Comparison of ENCODE assay signal across 16 cellular contexts in genomic region chr5:150258126-150258525, GRCh38. TPM values are rescaled to one million over a fixed set of nuclear protein-coding genes. Genes with fewer than 3 reads are reported as not detected.
DNase-seq lines count a peak whose midpoint lies in the region; ATAC-seq and TF ChIP-seq lines count a peak whose summit lies in the region.
"Had no signal": no experiment of that assay in that cellular context is flagged by ENCODE, and none has a peak within 500 bp of the region (broad histone marks: within the 10 kb centered on the region; RNA-seq: fewer than 3 reads in every experiment).

No MANE protein-coding gene starts in this region.

- H3K4me3 ChIP-seq in cardiac muscle cell (no peak overlapping the region), right cardiac atrium (ENCODE audit: low read length) (no peak overlapping the region), right atrium auricular region (no peak overlapping the region)
- H3K4me3 ChIP-seq: spleen, thoracic aorta had no signal

- H3K4me1 ChIP-seq in cardiac muscle cell (ENCODE audit: low read depth) (peaks cover 32% of the 10 kb centered on the region), right cardiac atrium (ENCODE audit: control insufficient read depth, insufficient read depth, low read length) (no peaks in the 10 kb centered on the region), right atrium auricular region (peaks cover 0 to 5% of the 10 kb centered on the region in 2 donors)
- H3K4me1 ChIP-seq: spleen had no signal

- no peaks in the 10 kb centered on the region for H3K27me3 ChIP-seq in cardiac muscle cell
- H3K27me3 ChIP-seq in right cardiac atrium (ENCODE audit: control insufficient read depth, insufficient read depth), result no peaks in the 10 kb centered on the region
- no peaks in the 10 kb centered on the region for H3K27me3 ChIP-seq in right atrium auricular region
- H3K27me3 ChIP-seq: spleen had no signal

- H3K27ac ChIP-seq in cardiac muscle cell (peak overlapping the region; percentile 22), right cardiac atrium (ENCODE audit: low read length) (no peak overlapping the region), right atrium auricular region (no peak overlapping the region)
- H3K27ac ChIP-seq: spleen, thoracic aorta had no signal

- H3K36me3 ChIP-seq in cardiac muscle cell, result no peaks in the 10 kb centered on the region
- H3K36me3 ChIP-seq in right atrium auricular region, result no peaks in the 10 kb centered on the region
- H3K36me3 ChIP-seq: spleen, thoracic aorta had no signal

- DNase-seq in cardiac muscle cell (ENCODE audit: low read depth in 1 of 2, low spot score in 1 of 2), result no peak
- no peak for DNase-seq in right cardiac atrium
- peak; percentile 86 for DNase-seq in LHCN-M2 (ENCODE audit: low read depth)
- peak; percentile 26 for DNase-seq in foreskin melanocyte
- DNase-seq in 8988T, result no peak
- no peak for DNase-seq in DMS53 treated with DMSO at 0.1 percent for 48 hours (lab: John Stamatoyannopoulos, UW; ENCODE audit: unreplicated experiment)
- no peak for DNase-seq in right atrium auricular region (ENCODE audit: low spot score)
- DNase-seq: activated CD8-positive, alpha-beta memory T cell treated with anti-CD3 and anti-CD28 coated beads, Interleukin-2, amount 50 U/mL, for 4 hours; erythroblast; OCI-M1; spleen had no signal

- intact Hi-C loops in right cardiac atrium (cut with DNase I), result no loop called here

- TF ChIP-seq CTCF in cardiac muscle cell (IDR thresholded peaks at IDR 0.05; ENCODE audit: low read depth, low read length) (no peak), right atrium auricular region (IDR thresholded peaks at IDR 0.05) (no peak)

- WGBS in right cardiac atrium, result 44% methylated on average over 6 of the region's 6 CpGs

- ATAC-seq in right cardiac atrium (no peak), HG02973 (IDR thresholded peaks at IDR 0.05; ENCODE audit: unreplicated experiment) (no peak)
- ATAC-seq: activated naive CD4-positive, alpha-beta T cell treated with anti-CD3 and anti-CD28 coated beads, Interleukin-2, amount 50 U/mL, for 72 hours; WTC11 had no signal

- H3K9me3 ChIP-seq in cardiac muscle cell (ENCODE audit: low read depth) (no peaks in the 10 kb centered on the region), right cardiac atrium (ENCODE audit: control insufficient read depth, low read length) (no peaks in the 10 kb centered on the region), right atrium auricular region (no peaks in the 10 kb centered on the region)
- H3K9me3 ChIP-seq: spleen, thoracic aorta had no signal

RNA-seq across cellular contexts. Expression of gene CAMK2A, which starts 31.4 kb away (rescaled TPM):
- total RNA-seq in cardiac muscle cell (34.6 and 47.7 TPM in 2 replicates), right cardiac atrium (10 to 100 TPM in 3 of 4 donors, 1 to 10 TPM in 1; 8.0 to 18.4 (median 14.8) TPM), LHCN-M2 (2014; rRNA removed) (0.13 and 2.1 TPM in 2 replicates), right atrium auricular region (10 to 100 TPM in 1 of 2 donors, 1 to 10 TPM in 1; 4.9 to 18.2 TPM)
- polyA plus RNA-seq in cardiac muscle cell (11.8 and 19.0 TPM in 2 replicates), right cardiac atrium (15.4 TPM)
- 1.1 TPM for polyA plus RNA-seq in LHCN-M2 (2012)
- total RNA-seq: activated naive CD4-positive, alpha-beta T cell treated with anti-CD3 and anti-CD28 coated beads, Interleukin-2, amount 50 U/mL, for 72 hours had no signal
- polyA plus RNA-seq: liver had no signal

RNA-seq across cellular contexts. Expression of gene ARSI, which starts 44.6 kb away (rescaled TPM):
- 3.3 and 6.4 TPM in 2 replicates for total RNA-seq in cardiac muscle cell
- 2.0 and 2.1 TPM in 2 replicates for polyA plus RNA-seq in cardiac muscle cell
- 1 to 10 TPM in 1 of 4 donors, under 1 TPM in 3; 0.49 to 1.1 (median 0.66) TPM for total RNA-seq in right cardiac atrium
- 0.25 TPM for polyA plus RNA-seq in right cardiac atrium
- 6.2 and 11.0 TPM in 2 replicates for total RNA-seq in LHCN-M2 (2014; rRNA removed)
- polyA plus RNA-seq in LHCN-M2 (2012), result 1.8 TPM
- total RNA-seq in right atrium auricular region, result under 1 TPM; 0.30 to 0.83 TPM
- total RNA-seq: activated naive CD4-positive, alpha-beta T cell treated with anti-CD3 and anti-CD28 coated beads, Interleukin-2, amount 50 U/mL, for 72 hours had no signal

Comparison
In these comparisons a context has a peak if more than half of its experiments do, and no peak if none do; other contexts are left out.
1. DNase-seq: peak in LHCN-M2 (single experiment) and foreskin melanocyte (single experiment); none in cardiac muscle cell (0 of 2), right cardiac atrium (0 of 3), 8988T (single experiment), DMS53 treated with DMSO at 0.1 percent for 48 hours (single experiment) and right atrium auricular region (single experiment).